In the genomic region with DNA sequence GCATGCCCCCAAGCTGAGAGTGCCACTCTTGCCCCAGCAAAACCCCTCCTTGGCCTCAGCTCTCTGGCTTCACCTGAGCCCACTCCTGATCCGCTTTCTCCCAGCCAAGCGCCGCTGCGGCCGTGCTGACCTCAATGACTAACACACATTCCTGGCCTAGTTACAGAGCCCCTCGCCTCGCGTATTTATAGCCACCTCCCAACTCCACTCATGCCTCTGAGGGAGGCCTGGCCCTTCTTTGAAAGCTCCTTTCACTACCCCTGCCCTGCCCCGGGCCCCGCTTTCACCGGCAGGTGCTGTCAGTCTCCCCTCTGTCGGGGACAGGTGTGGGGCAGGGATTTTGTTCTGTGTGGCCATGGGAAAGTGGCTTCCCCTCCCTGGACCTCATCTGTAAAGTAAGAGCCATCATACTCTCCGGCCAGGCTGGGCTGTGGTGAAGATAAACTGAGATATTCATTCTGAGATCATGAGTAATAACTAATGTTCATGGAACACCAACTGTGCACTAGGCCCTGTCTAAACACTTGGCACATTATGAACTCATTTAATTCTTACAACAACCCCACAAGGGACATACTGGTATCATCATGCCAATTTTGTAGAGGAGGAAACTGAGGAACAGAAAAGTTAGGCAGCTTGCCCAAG, we compare ENCODE assay signal across 13 cellular contexts. TPM values are rescaled to one million over a fixed set of nuclear protein-coding genes. Genes with fewer than 3 reads are reported as not detected.
DNase-seq lines count a peak whose midpoint lies in the region; ATAC-seq and TF ChIP-seq lines count a peak whose summit lies in the region.
"Had no signal": no experiment of that assay in that cellular context is flagged by ENCODE, and none has a peak within 500 bp of the region (broad histone marks: within the 10 kb centered on the region; RNA-seq: fewer than 3 reads in every experiment).

No MANE protein-coding gene starts in this region.

- no peaks in the 10 kb centered on the region for H3K36me3 ChIP-seq in NT2/D1 (ENCODE audit: insufficient read depth, insufficient read length, low read length)

- H3K4me3 ChIP-seq in AG10803 (ENCODE audit: low read length) (no peak overlapping the region), NT2/D1 (ENCODE audit: insufficient read length, low read depth) (no peak overlapping the region)
- H3K4me3 ChIP-seq: skin epidermis had no signal

- no peaks in the 10 kb centered on the region for H3K27me3 ChIP-seq in NT2/D1 (ENCODE audit: insufficient read depth, insufficient read length)
- peaks cover 69% of the 10 kb centered on the region for H3K27me3 ChIP-seq in foreskin keratinocyte

- H3K27ac ChIP-seq in foreskin keratinocyte: no peak overlapping the region
- H3K27ac ChIP-seq: skin epidermis had no signal

- DNase-seq in AG10803 (ENCODE audit: low read depth): peak; percentile 54
- DNase-seq in NT2/D1 (ENCODE audit: low read depth, low spot score): no peak
- no peak for DNase-seq in foreskin keratinocyte
- DNase-seq in sciatic nerve (ENCODE audit: low spot score): peak; percentile 36
- no peak for DNase-seq in putamen (ENCODE audit: low spot score)
- DNase-seq in cerebellum (ENCODE audit: low spot score): no peak
- DNase-seq in activated gamma-delta T cell treated with Interleukin-2 at 50 U/mL for 16 hours: no peak
- DNase-seq: activated T-cell treated with anti-CD3 and anti-CD28 coated beads, Interleukin-2, amount 50 U/mL, for 1 hour; NCI-H1694 had no signal

- no peak for TF ChIP-seq CTCF in AG10803 (conservative IDR thresholded peaks at IDR 0.05; ENCODE audit: low read length)
- no peak for TF ChIP-seq CTCF in foreskin keratinocyte (conservative IDR thresholded peaks at IDR 0.05)

- ATAC-seq in foreskin keratinocyte (peak; percentile 8), sciatic nerve (no peak), HG03175 (IDR thresholded peaks at IDR 0.05; ENCODE audit: unreplicated experiment) (no peak)
- ATAC-seq: CD8-positive, alpha-beta T cell had no signal

- H3K9me3 ChIP-seq in NT2/D1 (ENCODE audit: insufficient read depth, low read length): no peaks in the 10 kb centered on the region

- intact Hi-C loops in sciatic nerve (cut with DNase I): no loop called here

- H3K4me1 ChIP-seq in NT2/D1 (ENCODE audit: insufficient read depth, insufficient read length) (peaks cover 11% of the 10 kb centered on the region), foreskin keratinocyte (no peaks in the 10 kb centered on the region)

- peak overlapping the region; percentile 6 for H3K9ac ChIP-seq in NT2/D1 (ENCODE audit: insufficient read length, low read depth)

RNA-seq across cellular contexts. Expression of a gene that starts 13.2 kb away (rescaled TPM):
- total RNA-seq in foreskin keratinocyte (not detected in 2 replicates), sciatic nerve (1.4 TPM), cerebellum (72.1 TPM)
- not detected in 2 replicates for polyA plus RNA-seq in foreskin keratinocyte
- total RNA-seq: CD8-positive, alpha-beta T cell; glomerular endothelial cell had no signal

Comparison
In these comparisons a context has a peak if more than half of its experiments do, and no peak if none do; other contexts are left out.
1. DNase-seq: peak in AG10803 (single experiment) and sciatic nerve (single experiment); none in NT2/D1 (single experiment), foreskin keratinocyte (0 of 2), putamen (single experiment), cerebellum (single experiment) and activated gamma-delta T cell treated with Interleukin-2 at 50 U/mL for 16 hours (single experiment).
2. RNA of a gene that starts 13.2 kb away (total RNA-seq): 72.1 TPM in cerebellum (single experiment); 1.4 TPM in sciatic nerve (single experiment) and not detected in foreskin keratinocyte; every median in the first group is over 10 times any median in the second.